In genomic region chr21:33189845-33190244, GRCh38 we compare ENCODE assay signal across 15 cellular contexts. TPM values are rescaled to one million over a fixed set of nuclear protein-coding genes. Genes with fewer than 3 reads are reported as not detected.
DNase-seq lines count a peak whose midpoint lies in the region; ATAC-seq and TF ChIP-seq lines count a peak whose summit lies in the region.
"Had no signal": no experiment of that assay in that cellular context is flagged by ENCODE, and none has a peak within 500 bp of the region (broad histone marks: within the 10 kb centered on the region; RNA-seq: fewer than 3 reads in every experiment).

No MANE protein-coding gene starts in this region.

- H3K27ac ChIP-seq in CD4-positive, CD25-positive, alpha-beta regulatory T cell (ENCODE audit: insufficient read depth, low read length, poor library complexity, severe bottlenecking) = no peak overlapping the region
- H3K27ac ChIP-seq in DOHH2 (ENCODE audit: low read depth, low read length) = peak overlapping the region; percentile 77
- H3K27ac ChIP-seq: PC-9 had no signal

- no peaks in the 10 kb centered on the region for H3K9me2 ChIP-seq in DOHH2 (replicated peaks; ENCODE audit: control insufficient read depth, low read length)

- H3K4me3 ChIP-seq in CD4-positive, CD25-positive, alpha-beta regulatory T cell (ENCODE audit: low read depth, low read length) = peak overlapping the region; percentile 22
- H3K4me3 ChIP-seq in DOHH2 (ENCODE audit: low read length) = peak overlapping the region; percentile 61
- H3K4me3 ChIP-seq: MG63, PC-9 had no signal

- H3K4me2 ChIP-seq in DOHH2 (ENCODE audit: low read length) = peak overlapping the region; percentile 77
- H3K4me2 ChIP-seq: PC-9 had no signal

- H3K36me3 ChIP-seq in CD4-positive, CD25-positive, alpha-beta regulatory T cell (ENCODE audit: control insufficient read depth, insufficient read depth, low read length) = no peaks in the 10 kb centered on the region
- no peaks in the 10 kb centered on the region for H3K36me3 ChIP-seq in DOHH2 (ENCODE audit: control insufficient read depth, low read length)
- H3K36me3 ChIP-seq: MG63 had no signal

- H3K27me3 ChIP-seq in CD4-positive, CD25-positive, alpha-beta regulatory T cell (ENCODE audit: control insufficient read depth, insufficient read depth, low read length) = peaks cover 3% of the 10 kb centered on the region
- no peaks in the 10 kb centered on the region for H3K27me3 ChIP-seq in DOHH2 (ENCODE audit: control insufficient read depth, low read length)

- no peaks in the 10 kb centered on the region for H3K9me3 ChIP-seq in CD4-positive, CD25-positive, alpha-beta regulatory T cell (ENCODE audit: control insufficient read depth in 2 of 2, low read length in 2 of 2)
- peaks cover 6% of the 10 kb centered on the region for H3K9me3 ChIP-seq in DOHH2 (ENCODE audit: control insufficient read depth, insufficient read depth, low read length)
- H3K9me3 ChIP-seq: MG63 had no signal

- peaks cover 23% of the 10 kb centered on the region for H3K4me1 Mint-ChIP-seq in activated T-cell treated with anti-CD3 and anti-CD28 coated beads, Interleukin-2, amount 50 U/mL, for 72 hours (ENCODE audit: low read depth)
- peaks cover 18 to 58% (median 37%) of the 10 kb centered on the region in 4 donors for H3K4me1 Mint-ChIP-seq in CD4-positive, CD25-positive, alpha-beta regulatory T cell

- no peaks in the 10 kb centered on the region for H3K27me3 Mint-ChIP-seq in activated T-cell treated with anti-CD3 and anti-CD28 coated beads, Interleukin-2, amount 50 U/mL, for 72 hours (ENCODE audit: low read depth)
- peaks cover 10% of the 10 kb centered on the region for H3K27me3 Mint-ChIP-seq in CD4-positive, CD25-positive, alpha-beta regulatory T cell

- peaks cover 36% of the 10 kb centered on the region for H3K4me1 ChIP-seq in CD4-positive, CD25-positive, alpha-beta regulatory T cell (ENCODE audit: control insufficient read depth, insufficient read depth, low read length, poor library complexity, severe bottlenecking)
- H3K4me1 ChIP-seq in DOHH2 (ENCODE audit: control insufficient read depth, low read length) = peaks cover 53% of the 10 kb centered on the region

- peaks cover 0 to 2% of the 10 kb centered on the region in 2 donors for H3K36me3 Mint-ChIP-seq in activated T-cell treated with anti-CD3 and anti-CD28 coated beads, Interleukin-2, amount 50 U/mL, for 72 hours (ENCODE audit: insufficient read depth in 2 of 2)
- H3K36me3 Mint-ChIP-seq in CD4-positive, CD25-positive, alpha-beta regulatory T cell = no peaks in the 10 kb centered on the region

- H3K4me3 Mint-ChIP-seq in activated T-cell treated with anti-CD3 and anti-CD28 coated beads, Interleukin-2, amount 50 U/mL, for 72 hours = peak overlapping the region; percentile 31 to 63
- peak overlapping the region in 2 of 4 donors; percentile 4 to 52 for H3K4me3 Mint-ChIP-seq in CD4-positive, CD25-positive, alpha-beta regulatory T cell
- H3K4me3 Mint-ChIP-seq: CD8-positive, alpha-beta memory T cell; HFFc6 had no signal

- TF ChIP-seq CTCF in DOHH2 (IDR thresholded peaks at IDR 0.05; ENCODE audit: low read depth, low read length, poor library complexity, severe bottlenecking) = no peak

- H3K9me3 Mint-ChIP-seq in activated T-cell treated with anti-CD3 and anti-CD28 coated beads, Interleukin-2, amount 50 U/mL, for 72 hours = peaks cover 3 to 6% of the 10 kb centered on the region in 2 donors
- H3K9me3 Mint-ChIP-seq in CD4-positive, CD25-positive, alpha-beta regulatory T cell = peaks cover 0 to 6% (median 0%) of the 10 kb centered on the region in 7 donors

- peaks cover 23% of the 10 kb centered on the region for H3F3A ChIP-seq in DOHH2 (ENCODE audit: control insufficient read depth, insufficient read depth)

- no peaks in the 10 kb centered on the region for H4K20me1 ChIP-seq in DOHH2 (ENCODE audit: control insufficient read depth, insufficient read depth, low read depth, low read length)

- H3K79me2 ChIP-seq in DOHH2 (ENCODE audit: control insufficient read depth, low read length) = no peaks in the 10 kb centered on the region

- H3K27ac Mint-ChIP-seq in activated T-cell treated with anti-CD3 and anti-CD28 coated beads, Interleukin-2, amount 50 U/mL, for 72 hours = no peak overlapping the region
- peak overlapping the region; percentile 50 to 70 (median 56) for H3K27ac Mint-ChIP-seq in CD4-positive, CD25-positive, alpha-beta regulatory T cell
- H3K27ac Mint-ChIP-seq: CD8-positive, alpha-beta memory T cell; HFFc6 had no signal

- ATAC-seq in activated T-cell treated with anti-CD3 and anti-CD28 coated beads, Interleukin-2, amount 50 U/mL, for 72 hours (replicated peaks in 1 of 2) = no peak
- no peak for ATAC-seq in CD4-positive, CD25-positive, alpha-beta regulatory T cell (ENCODE audit: low read depth in 2 of 2)
- ATAC-seq in GM18519 (IDR thresholded peaks at IDR 0.05; ENCODE audit: low FRiP score, unreplicated experiment) = no peak

- no peak for DNase-seq in activated T-cell treated with anti-CD3 and anti-CD28 coated beads, Interleukin-2, amount 50 U/mL, for 72 hours
- DNase-seq in activated T-cell treated with anti-CD3 and anti-CD28 coated beads, Interleukin-2, amount 50 U/mL, for 48 hours = no peak
- DNase-seq in CD4-positive, CD25-positive, alpha-beta regulatory T cell = no peak
- DNase-seq in left kidney (ENCODE audit: low read depth, low spot score) (peak; percentile 25), SKM-1 (lab: John Stamatoyannopoulos, UW; ENCODE audit: unreplicated experiment) (no peak)
- DNase-seq: CD8-positive, alpha-beta memory T cell; HFFc6; MG63; NCI-H1092; NCI-H1694 treated with DMSO at 0.1 percent for 48 hours; NCI-H2107; NCI-H82; PC-9 had no signal

RNA-seq across cellular contexts. Expression of gene IFNAR2, which starts 39.9 kb away (rescaled TPM):
- 10 to 100 TPM; 30.5 to 30.7 TPM for total RNA-seq in activated T-cell treated with anti-CD3 and anti-CD28 coated beads, Interleukin-2, amount 50 U/mL, for 72 hours
- total RNA-seq in CD4-positive, CD25-positive, alpha-beta regulatory T cell = 56.9 TPM
- polyA plus RNA-seq in CD4-positive, CD25-positive, alpha-beta regulatory T cell = 100 to 1,000 TPM; 110 to 121 (median 111) TPM
